10 cellular contexts compared by ENCODE assay signal in genomic region chr4:123340381-123340701, GRCh38. TPM values are rescaled to one million over a fixed set of nuclear protein-coding genes. Genes with fewer than 3 reads are reported as not detected.
DNase-seq lines count a peak whose midpoint lies in the region; ATAC-seq and TF ChIP-seq lines count a peak whose summit lies in the region.
"Had no signal": no experiment of that assay in that cellular context is flagged by ENCODE, and none has a peak within 500 bp of the region (broad histone marks: within the 10 kb centered on the region; RNA-seq: fewer than 3 reads in every experiment).

No MANE protein-coding gene starts in this region.

- H3K4me1 ChIP-seq in Panc1 (ENCODE audit: control insufficient read depth, insufficient read depth, low read length) = peaks cover 13% of the 10 kb centered on the region

- CTCF ChIA-PET in Panc1 (lab: Charles Lee) = no interaction called here

- intact Hi-C loops in Panc1 (cut with micrococcal nuclease; ENCODE audit: unreplicated experiment) = no loop called here
- intact Hi-C loops in sciatic nerve (cut with DNase I) = no loop called here

- H3K36me3 ChIP-seq in Panc1 (ENCODE audit: control insufficient read depth, insufficient read depth, low read length) = no peaks in the 10 kb centered on the region

- no peak overlapping the region for H3K4me3 ChIP-seq in Panc1 (ENCODE audit: low read depth in 2 of 2, low read length in 2 of 2)
- H3K4me3 ChIP-seq in fibroblast of mammary gland (ENCODE audit: control insufficient read depth, low read depth, low read length) = no peak overlapping the region

- POLR2A ChIA-PET in Panc1 (lab: Charles Lee) = no interaction called here

- H3K27me3 ChIP-seq in Panc1 (ENCODE audit: control insufficient read depth, insufficient read depth, low read length) = no peaks in the 10 kb centered on the region

- no peak for TF ChIP-seq CTCF in Panc1 (IDR thresholded peaks at IDR 0.05)
- no peak for TF ChIP-seq CTCF in fibroblast of mammary gland (conservative IDR thresholded peaks at IDR 0.05; ENCODE audit: control insufficient read depth, insufficient read depth, low read depth, low read length)

- peak overlapping the region; percentile 81 for H3K27ac ChIP-seq in Panc1 (ENCODE audit: low read length)

- DNase-seq in GM03348 (ENCODE audit: low spot score) = peak; percentile 69
- peak; percentile 79 for DNase-seq in Panc1 (ENCODE audit: low read depth, low spot score)
- peak; percentile 96 for DNase-seq in fibroblast of mammary gland (ENCODE audit: low read depth)
- no peak for DNase-seq in sciatic nerve (ENCODE audit: low spot score)
- DNase-seq in activated CD4-positive, alpha-beta T cell treated with anti-CD3 and anti-CD28 coated beads for 48 hours = no peak
- no peak for DNase-seq in NCI-H2107 treated with DMSO at 0.1 percent for 48 hours (lab: John Stamatoyannopoulos, UW; ENCODE audit: unreplicated experiment)
- DNase-seq: activated naive CD8-positive, alpha-beta T cell treated with anti-CD3 and anti-CD28 coated beads for 36 hours; immature natural killer cell had no signal

- in situ Hi-C loops in Panc1 (cut with HindIII; ENCODE audit: low pct_unique_long_range_greater_than_20kb, low sequenced_read_pairs) = no loop called here

- no peaks in the 10 kb centered on the region for H3K9me3 ChIP-seq in Panc1 (ENCODE audit: control insufficient read depth, insufficient read depth, low read depth, low read length)

- ATAC-seq in Panc1 = peak; percentile 91
- ATAC-seq in sciatic nerve = peak; percentile 20
- no peak for ATAC-seq in HG02884 (IDR thresholded peaks at IDR 0.05; ENCODE audit: unreplicated experiment)
- ATAC-seq in HG03175 (IDR thresholded peaks at IDR 0.05; ENCODE audit: unreplicated experiment) = no peak

- BruUV-seq in Panc1 (replicated peaks; lab: Mats Ljungman, UMichigan) = no TSS peak

RNA-seq across cellular contexts. Expression of gene SPRY1, which starts 56.3 kb away (rescaled TPM):
- total RNA-seq in Panc1 (2021; ENCODE audit: unreplicated experiment) (77.8 TPM), sciatic nerve (146 TPM)
- 68.8 TPM for polyA plus RNA-seq in Panc1 (2012; ENCODE audit: insufficient read length)

Comparison
In these comparisons a context has a peak if more than half of its experiments do, and no peak if none do; other contexts are left out.
1. DNase-seq: peak in GM03348 (single experiment), Panc1 (single experiment) and fibroblast of mammary gland (single experiment); none in sciatic nerve (single experiment), activated CD4-positive, alpha-beta T cell treated with anti-CD3 and anti-CD28 coated beads for 48 hours (single experiment) and NCI-H2107 treated with DMSO at 0.1 percent for 48 hours (single experiment).
2. ATAC-seq: peak in Panc1 (single experiment) and sciatic nerve (single experiment); none in HG02884 (single experiment) and HG03175 (single experiment).